Comparison of ENCODE assay signal across 10 cellular contexts in genomic region chr3:14274999-14275961, GRCh38.
A peak's percentile ranks its signal among the peaks of the same experiment; 100 is the strongest.
DNase-seq lines count a peak whose midpoint lies in the region; TF ChIP-seq lines count a peak whose summit lies in the region.
"Had no signal": no experiment of that assay in that cellular context is flagged by ENCODE, and none has a peak within 500 bp of the region (broad histone marks: within the 10 kb centered on the region; RNA-seq: fewer than 3 reads in every experiment).

No MANE protein-coding gene starts in this region.

- H3K27ac ChIP-seq in SU-DHL-6 (ENCODE audit: low read depth, low read length) (no peak overlapping the region), tibial nerve (no peak overlapping the region)

- H3K4me3 ChIP-seq in SU-DHL-6 (ENCODE audit: insufficient read depth, low read length, poor library complexity, severe bottlenecking), result no peak overlapping the region
- no peak overlapping the region for H3K4me3 ChIP-seq in tibial nerve

- intact Hi-C loops in Calu3 (cut with micrococcal nuclease; ENCODE audit: unreplicated experiment), result no loop called here

- no peak for TF ChIP-seq POLR2A in tibial nerve (IDR thresholded peaks at IDR 0.05)

- H3K4me2 ChIP-seq in SU-DHL-6 (ENCODE audit: low read depth, low read length, poor library complexity, severe bottlenecking), result no peak overlapping the region

- H3K4me1 Mint-ChIP-seq in Calu3 (ENCODE audit: low read depth, unreplicated experiment), result no peaks in the 10 kb centered on the region

- BruUV-seq in Calu3 (replicated peaks; lab: Mats Ljungman, UMichigan), result no TSS peak

- TF ChIP-seq EP300 in tibial nerve (IDR thresholded peaks at IDR 0.05), result no peak

- H3K36me3 Mint-ChIP-seq in Calu3 (ENCODE audit: insufficient read depth, unreplicated experiment), result no peaks in the 10 kb centered on the region

- CTCF ChIA-PET in Calu3 (lab: Charles Lee), result interaction anchor here (0.6 to 1.1 kb wide), 3 partner anchors 13 to 94 kb away, joined by 3 read pairs; no protein-coding TSS in a partner anchor

- no peaks in the 10 kb centered on the region for H3F3A ChIP-seq in SU-DHL-6 (ENCODE audit: insufficient read depth)

- H3K9me3 Mint-ChIP-seq in Calu3 (ENCODE audit: low read depth, unreplicated experiment), result no peaks in the 10 kb centered on the region

- H3K9ac ChIP-seq in SU-DHL-6 (ENCODE audit: low read length), result no peak overlapping the region

- H3K27me3 ChIP-seq in SU-DHL-6 (ENCODE audit: low read length), result no peaks in the 10 kb centered on the region
- no peaks in the 10 kb centered on the region for H3K27me3 ChIP-seq in tibial nerve

- TF ChIP-seq CTCF in Calu3 (IDR thresholded peaks at IDR 0.05; ENCODE audit: unreplicated experiment) (peak; percentile 27), SU-DHL-6 (IDR thresholded peaks at IDR 0.05; ENCODE audit: insufficient read depth, low read length, poor library complexity, severe bottlenecking) (peak; percentile 39), tibial nerve (IDR thresholded peaks at IDR 0.05) (peak in 1 of 5 experiments; percentile 6)

- DNase-seq in Calu3 (no peak), HCEC 1CT (peak; percentile 9), iPS-NIHi7 (ENCODE audit: extremely low spot score) (peak; percentile 66), amniotic stem cell (lab: John Stamatoyannopoulos, UW) (no peak), kidney glomerular epithelial cell (lab: John Stamatoyannopoulos, UW) (no peak), tibial nerve (ENCODE audit: low spot score in 2 of 2) (no peak), GM03348 (ENCODE audit: low spot score) (no peak)
- DNase-seq: NCI-H510A treated with DMSO at 0.1 percent for 48 hours; stimulated activated CD4-positive, alpha-beta T cell treated with anti-CD3 and anti-CD28 coated beads, Interleukin-2, amount 100 ng/mL, for 24 hours had no signal

- H3K4me3 Mint-ChIP-seq in Calu3 (ENCODE audit: low read depth, unreplicated experiment), result no peak overlapping the region

- H3K36me3 ChIP-seq in SU-DHL-6 (ENCODE audit: low read length), result no peaks in the 10 kb centered on the region
- no peaks in the 10 kb centered on the region for H3K36me3 ChIP-seq in tibial nerve

- no peak overlapping the region for H3K27ac Mint-ChIP-seq in Calu3 (ENCODE audit: unreplicated experiment)

- WGBS in tibial nerve, 2 donors, result 84 to 85% methylated on average over 6 to 8 of the region's 8 CpGs

- no peaks in the 10 kb centered on the region for H3K79me2 ChIP-seq in SU-DHL-6 (ENCODE audit: insufficient read depth, low read length)

- H3K27me3 Mint-ChIP-seq in Calu3 (ENCODE audit: unreplicated experiment), result no peaks in the 10 kb centered on the region

- H3K9me3 ChIP-seq in SU-DHL-6 (ENCODE audit: insufficient read depth, low read length) (no peaks in the 10 kb centered on the region), tibial nerve (no peaks in the 10 kb centered on the region)

- no peaks in the 10 kb centered on the region for H4K20me1 ChIP-seq in SU-DHL-6 (ENCODE audit: low read depth, low read length)

- H3K4me1 ChIP-seq in tibial nerve, result no peaks in the 10 kb centered on the region

- H2AFZ ChIP-seq in SU-DHL-6 (ENCODE audit: low read depth, low read length, severe bottlenecking), result no peak overlapping the region

- no peaks in the 10 kb centered on the region for H3K9me2 ChIP-seq in SU-DHL-6 (replicated peaks; ENCODE audit: insufficient read depth, low read length)

Comparison
In these comparisons a context has a peak if more than half of its experiments do, and no peak if none do; other contexts are left out.
1. DNase-seq: peak in HCEC 1CT (single experiment) and iPS-NIHi7 (single experiment); none in Calu3 (single experiment), amniotic stem cell (single experiment), kidney glomerular epithelial cell (single experiment), tibial nerve (0 of 2) and GM03348 (single experiment).